In genomic region chr16:86554917-86555762, GRCh38 we compare ENCODE assay signal across 8 cellular contexts. TPM values are rescaled to one million over a fixed set of nuclear protein-coding genes. Genes with fewer than 3 reads are reported as not detected.
DNase-seq lines count a peak whose midpoint lies in the region; ATAC-seq, FAIRE-seq and TF ChIP-seq lines count a peak whose summit lies in the region.

Gene MTHFSD, minus strand, starts transcription at chr16:86555235. Its CDS starts 51 bp downstream, at chr16:86555184.

- peak within 1 kb of the TSS; percentile 88 to 99 (median 98) for H3K27ac Mint-ChIP-seq in naive B cell
- H3K27ac Mint-ChIP-seq in stimulated activated effector memory CD8-positive, alpha-beta T cell treated with anti-CD3 and anti-CD28 coated beads, Interleukin-12 subunit alpha, Interleukin-12 subunit beta, amount 100 ng/mL, for 72 hours, result peak within 1 kb of the TSS; percentile 99

- H3K4me1 Mint-ChIP-seq in naive B cell, result peaks cover 11 to 22% (median 19%) of the 10 kb centered on the region in 3 donors
- H3K4me1 Mint-ChIP-seq in stimulated activated effector memory CD8-positive, alpha-beta T cell treated with anti-CD3 and anti-CD28 coated beads, Interleukin-12 subunit alpha, Interleukin-12 subunit beta, amount 100 ng/mL, for 72 hours, result peaks cover 21% of the 10 kb centered on the region

- H3K9me3 Mint-ChIP-seq in naive B cell, result no peaks in the 10 kb centered on the region
- no peaks in the 10 kb centered on the region for H3K9me3 Mint-ChIP-seq in stimulated activated effector memory CD8-positive, alpha-beta T cell treated with anti-CD3 and anti-CD28 coated beads, Interleukin-12 subunit alpha, Interleukin-12 subunit beta, amount 100 ng/mL, for 72 hours

- TF ChIP-seq CTCF in DND-41 (IDR thresholded peaks at IDR 0.05; ENCODE audit: borderline replicate concordance, extremely low read depth, low read length, poor library complexity, severe bottlenecking), result no peak

- ATAC-seq in DND-41 (ENCODE audit: insufficient read depth, low read depth), result peak; percentile 94
- peak; percentile 86 for ATAC-seq in GM21786 (IDR thresholded peaks at IDR 0.05; ENCODE audit: unreplicated experiment)
- peak; percentile 97 for ATAC-seq in naive B cell (ENCODE audit: low read depth in 2 of 2)
- ATAC-seq in stimulated activated effector memory CD8-positive, alpha-beta T cell treated with anti-CD3 and anti-CD28 coated beads, Interleukin-12 subunit alpha, Interleukin-12 subunit beta, amount 100 ng/mL, for 72 hours, result peak; percentile 94

- peak; percentile 94 for DNase-seq in DND-41
- DNase-seq in RCC 7860 (ENCODE audit: low spot score), result peak; percentile 76
- peak; percentile 95 for DNase-seq in activated T-helper 1 cell treated with Interleukin-2 at 50 U/mL for 16 hours (ENCODE audit: low read depth)
- peak; percentile 89 for DNase-seq in fibroblast of gingiva (ENCODE audit: low read depth)
- peak; percentile 93 for DNase-seq in naive B cell
- peak; percentile 98 to 99 for DNase-seq in stimulated activated effector memory CD8-positive, alpha-beta T cell treated with anti-CD3 and anti-CD28 coated beads, Interleukin-12 subunit alpha, Interleukin-12 subunit beta, amount 100 ng/mL, for 72 hours (ENCODE audit: low spot score in 2 of 2)

- peaks cover 29% of the 10 kb centered on the region for H3K4me1 ChIP-seq in DND-41 (ENCODE audit: insufficient read depth, low read length)

- no peaks in the 10 kb centered on the region for H4K20me1 ChIP-seq in DND-41 (ENCODE audit: insufficient read depth, low read length)

- H3K4me3 ChIP-seq in DND-41 (ENCODE audit: low read depth in 1 of 2, low read length in 2 of 2), result peak within 1 kb of the TSS; percentile 48 to 84

- H3K36me3 Mint-ChIP-seq in naive B cell, result no peaks in the 10 kb centered on the region
- peaks cover 23% of the 10 kb centered on the region for H3K36me3 Mint-ChIP-seq in stimulated activated effector memory CD8-positive, alpha-beta T cell treated with anti-CD3 and anti-CD28 coated beads, Interleukin-12 subunit alpha, Interleukin-12 subunit beta, amount 100 ng/mL, for 72 hours

- H3K27ac ChIP-seq in DND-41 (ENCODE audit: low read length), result peak within 1 kb of the TSS; percentile 83
- H3K27ac ChIP-seq in KOPT-K1 (ENCODE audit: low read depth, low read length, poor library complexity, severe bottlenecking), result peak within 1 kb of the TSS; percentile 74

- H3K79me2 ChIP-seq in DND-41 (ENCODE audit: insufficient read depth, low read length), result peaks cover 11% of the 10 kb centered on the region

- no peaks in the 10 kb centered on the region for H3K9me3 ChIP-seq in DND-41 (ENCODE audit: insufficient read depth, low read length, severe bottlenecking)
- no peaks in the 10 kb centered on the region for H3K9me3 ChIP-seq in KOPT-K1 (ENCODE audit: insufficient read depth, low read length, poor library complexity, severe bottlenecking)

- FAIRE-seq in RCC 7860 (lab: Jason Lieb, UNC), result no peak

- H3K9ac ChIP-seq in DND-41 (ENCODE audit: low read depth, low read length), result peak within 1 kb of the TSS; percentile 82

- peak within 1 kb of the TSS; percentile 84 for H3K4me2 ChIP-seq in DND-41 (ENCODE audit: insufficient read depth, low read length)

- H3K27me3 ChIP-seq in DND-41 (ENCODE audit: insufficient read depth, low read length, poor library complexity), result no peaks in the 10 kb centered on the region

- H2AFZ ChIP-seq in DND-41 (ENCODE audit: low read depth, low read length), result peak within 1 kb of the TSS; percentile 89

- H3K36me3 ChIP-seq in DND-41 (ENCODE audit: insufficient read depth, low read length) (peaks cover 15% of the 10 kb centered on the region), KOPT-K1 (ENCODE audit: insufficient read depth, low read length) (peaks cover 12% of the 10 kb centered on the region; the same call in 1 of the 2 replicates)

- peaks cover 11 to 22% (median 21%) of the 10 kb centered on the region in 3 donors for H3K27me3 Mint-ChIP-seq in naive B cell

- H3K4me3 Mint-ChIP-seq in naive B cell, result peak within 1 kb of the TSS; percentile 90 to 98 (median 94)
- peak within 1 kb of the TSS; percentile 92 for H3K4me3 Mint-ChIP-seq in stimulated activated effector memory CD8-positive, alpha-beta T cell treated with anti-CD3 and anti-CD28 coated beads, Interleukin-12 subunit alpha, Interleukin-12 subunit beta, amount 100 ng/mL, for 72 hours

RNA-seq across cellular contexts. Expression of gene MTHFSD, which starts in this region (rescaled TPM):
- polyA plus RNA-seq in naive B cell (ENCODE audit: low read depth in 6 of 6), result 10 to 100 TPM in 5 of 6 donors, 1 to 10 TPM in 1; 5.6 to 18.6 (median 16.6) TPM

Comparison
In these comparisons a context has a peak if more than half of its experiments do, and no peak if none do; other contexts are left out.
1. Peak in every context shown above with its lines: DNase-seq, ATAC-seq, H3K4me3 ChIP-seq and H3K27ac ChIP-seq.